1 cellular context compared by ENCODE assay signal in the genomic region with DNA sequence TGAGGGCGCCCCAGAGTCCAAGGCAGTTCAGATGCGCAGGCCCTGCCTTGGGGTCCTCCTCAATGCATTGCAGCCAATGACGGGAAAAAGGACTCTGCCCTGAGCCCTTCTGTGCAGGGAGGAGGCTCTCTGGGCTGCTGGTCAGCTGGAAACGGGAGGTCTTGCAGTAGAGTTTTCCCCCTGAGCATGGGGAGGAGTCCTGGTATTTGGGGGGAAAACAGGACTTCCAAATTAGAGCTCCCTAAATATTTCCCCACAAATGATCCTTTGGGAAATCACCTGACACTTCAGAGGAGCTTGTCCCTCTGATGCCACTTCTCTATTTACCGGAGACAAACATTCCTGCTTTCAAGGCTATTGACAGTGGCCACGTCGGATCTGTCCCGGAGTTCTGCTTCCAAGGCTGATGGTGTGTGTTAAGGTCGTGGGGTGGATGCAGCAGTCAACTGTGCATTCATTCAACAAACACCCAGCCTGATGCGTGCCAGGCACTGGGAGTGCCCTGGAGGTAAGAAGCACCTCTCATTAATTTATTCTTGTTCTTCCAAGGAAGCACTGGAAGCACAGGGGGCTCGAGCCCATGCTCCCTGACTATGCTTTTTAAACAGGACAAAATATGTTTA.
TF ChIP-seq lines count a peak whose summit lies in the region.

No MANE protein-coding gene starts in this region.

TF ChIP-seq in HepG2, 621 proteins besides CTCF, POLR2A, EP300 and RAD21 (continued from another document and continues in another):
- TF ChIP-seq, protein P1, sequence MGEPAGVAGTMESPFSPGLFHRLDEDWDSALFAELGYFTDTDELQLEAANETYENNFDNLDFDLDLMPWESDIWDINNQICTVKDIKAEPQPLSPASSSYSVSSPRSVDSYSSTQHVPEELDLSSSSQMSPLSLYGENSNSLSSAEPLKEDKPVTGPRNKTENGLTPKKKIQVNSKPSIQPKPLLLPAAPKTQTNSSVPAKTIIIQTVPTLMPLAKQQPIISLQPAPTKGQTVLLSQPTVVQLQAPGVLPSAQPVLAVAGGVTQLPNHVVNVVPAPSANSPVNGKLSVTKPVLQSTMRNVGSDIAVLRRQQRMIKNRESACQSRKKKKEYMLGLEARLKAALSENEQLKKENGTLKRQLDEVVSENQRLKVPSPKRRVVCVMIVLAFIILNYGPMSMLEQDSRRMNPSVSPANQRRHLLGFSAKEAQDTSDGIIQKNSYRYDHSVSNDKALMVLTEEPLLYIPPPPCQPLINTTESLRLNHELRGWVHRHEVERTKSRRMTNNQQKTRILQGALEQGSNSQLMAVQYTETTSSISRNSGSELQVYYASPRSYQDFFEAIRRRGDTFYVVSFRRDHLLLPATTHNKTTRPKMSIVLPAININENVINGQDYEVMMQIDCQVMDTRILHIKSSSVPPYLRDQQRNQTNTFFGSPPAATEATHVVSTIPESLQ (CRISPR knock-in tag; conservative IDR thresholded peaks at IDR 0.05) = 0 out of 2 replicates have a peak, but pooled peaks have one; percentile 55
- TF ChIP-seq TAF15 (IDR thresholded peaks at IDR 0.05; ENCODE audit: low read depth, low read length, poor library complexity, severe bottlenecking) = no peak
- TF ChIP-seq POLR2AphosphoS2 (IDR thresholded peaks at IDR 0.05; ENCODE audit: low read depth, low read length) = no peak
- TF ChIP-seq ZNF292 (CRISPR knock-in tag; IDR thresholded peaks at IDR 0.05; ENCODE audit: borderline replicate concordance, low read depth) = peak; percentile 83; the same call in 1 of the 2 replicates
- TF ChIP-seq, protein P2, sequence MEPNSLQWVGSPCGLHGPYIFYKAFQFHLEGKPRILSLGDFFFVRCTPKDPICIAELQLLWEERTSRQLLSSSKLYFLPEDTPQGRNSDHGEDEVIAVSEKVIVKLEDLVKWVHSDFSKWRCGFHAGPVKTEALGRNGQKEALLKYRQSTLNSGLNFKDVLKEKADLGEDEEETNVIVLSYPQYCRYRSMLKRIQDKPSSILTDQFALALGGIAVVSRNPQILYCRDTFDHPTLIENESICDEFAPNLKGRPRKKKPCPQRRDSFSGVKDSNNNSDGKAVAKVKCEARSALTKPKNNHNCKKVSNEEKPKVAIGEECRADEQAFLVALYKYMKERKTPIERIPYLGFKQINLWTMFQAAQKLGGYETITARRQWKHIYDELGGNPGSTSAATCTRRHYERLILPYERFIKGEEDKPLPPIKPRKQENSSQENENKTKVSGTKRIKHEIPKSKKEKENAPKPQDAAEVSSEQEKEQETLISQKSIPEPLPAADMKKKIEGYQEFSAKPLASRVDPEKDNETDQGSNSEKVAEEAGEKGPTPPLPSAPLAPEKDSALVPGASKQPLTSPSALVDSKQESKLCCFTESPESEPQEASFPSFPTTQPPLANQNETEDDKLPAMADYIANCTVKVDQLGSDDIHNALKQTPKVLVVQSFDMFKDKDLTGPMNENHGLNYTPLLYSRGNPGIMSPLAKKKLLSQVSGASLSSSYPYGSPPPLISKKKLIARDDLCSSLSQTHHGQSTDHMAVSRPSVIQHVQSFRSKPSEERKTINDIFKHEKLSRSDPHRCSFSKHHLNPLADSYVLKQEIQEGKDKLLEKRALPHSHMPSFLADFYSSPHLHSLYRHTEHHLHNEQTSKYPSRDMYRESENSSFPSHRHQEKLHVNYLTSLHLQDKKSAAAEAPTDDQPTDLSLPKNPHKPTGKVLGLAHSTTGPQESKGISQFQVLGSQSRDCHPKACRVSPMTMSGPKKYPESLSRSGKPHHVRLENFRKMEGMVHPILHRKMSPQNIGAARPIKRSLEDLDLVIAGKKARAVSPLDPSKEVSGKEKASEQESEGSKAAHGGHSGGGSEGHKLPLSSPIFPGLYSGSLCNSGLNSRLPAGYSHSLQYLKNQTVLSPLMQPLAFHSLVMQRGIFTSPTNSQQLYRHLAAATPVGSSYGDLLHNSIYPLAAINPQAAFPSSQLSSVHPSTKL (CRISPR knock-in tag; IDR thresholded peaks at IDR 0.05) = peak; percentile 99
- TF ChIP-seq HMG20B (CRISPR knock-in tag; conservative IDR thresholded peaks at IDR 0.05) = peak; percentile 94; the same call in 1 of the 2 replicates
- TF ChIP-seq, protein P3, sequence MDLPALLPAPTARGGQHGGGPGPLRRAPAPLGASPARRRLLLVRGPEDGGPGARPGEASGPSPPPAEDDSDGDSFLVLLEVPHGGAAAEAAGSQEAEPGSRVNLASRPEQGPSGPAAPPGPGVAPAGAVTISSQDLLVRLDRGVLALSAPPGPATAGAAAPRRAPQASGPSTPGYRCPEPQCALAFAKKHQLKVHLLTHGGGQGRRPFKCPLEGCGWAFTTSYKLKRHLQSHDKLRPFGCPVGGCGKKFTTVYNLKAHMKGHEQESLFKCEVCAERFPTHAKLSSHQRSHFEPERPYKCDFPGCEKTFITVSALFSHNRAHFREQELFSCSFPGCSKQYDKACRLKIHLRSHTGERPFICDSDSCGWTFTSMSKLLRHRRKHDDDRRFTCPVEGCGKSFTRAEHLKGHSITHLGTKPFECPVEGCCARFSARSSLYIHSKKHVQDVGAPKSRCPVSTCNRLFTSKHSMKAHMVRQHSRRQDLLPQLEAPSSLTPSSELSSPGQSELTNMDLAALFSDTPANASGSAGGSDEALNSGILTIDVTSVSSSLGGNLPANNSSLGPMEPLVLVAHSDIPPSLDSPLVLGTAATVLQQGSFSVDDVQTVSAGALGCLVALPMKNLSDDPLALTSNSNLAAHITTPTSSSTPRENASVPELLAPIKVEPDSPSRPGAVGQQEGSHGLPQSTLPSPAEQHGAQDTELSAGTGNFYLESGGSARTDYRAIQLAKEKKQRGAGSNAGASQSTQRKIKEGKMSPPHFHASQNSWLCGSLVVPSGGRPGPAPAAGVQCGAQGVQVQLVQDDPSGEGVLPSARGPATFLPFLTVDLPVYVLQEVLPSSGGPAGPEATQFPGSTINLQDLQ (CRISPR knock-in tag; IDR thresholded peaks at IDR 0.05) = no peak
- TF ChIP-seq SPEN (CRISPR knock-in tag; IDR thresholded peaks at IDR 0.05; ENCODE audit: low read depth) = peak; percentile 71; the same call in 1 of the 2 replicates
- TF ChIP-seq, protein P4, sequence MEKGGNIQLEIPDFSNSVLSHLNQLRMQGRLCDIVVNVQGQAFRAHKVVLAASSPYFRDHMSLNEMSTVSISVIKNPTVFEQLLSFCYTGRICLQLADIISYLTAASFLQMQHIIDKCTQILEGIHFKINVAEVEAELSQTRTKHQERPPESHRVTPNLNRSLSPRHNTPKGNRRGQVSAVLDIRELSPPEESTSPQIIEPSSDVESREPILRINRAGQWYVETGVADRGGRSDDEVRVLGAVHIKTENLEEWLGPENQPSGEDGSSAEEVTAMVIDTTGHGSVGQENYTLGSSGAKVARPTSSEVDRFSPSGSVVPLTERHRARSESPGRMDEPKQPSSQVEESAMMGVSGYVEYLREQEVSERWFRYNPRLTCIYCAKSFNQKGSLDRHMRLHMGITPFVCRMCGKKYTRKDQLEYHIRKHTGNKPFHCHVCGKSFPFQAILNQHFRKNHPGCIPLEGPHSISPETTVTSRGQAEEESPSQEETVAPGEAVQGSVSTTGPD (CRISPR knock-in tag; IDR thresholded peaks at IDR 0.05) = no peak
- no peak for TF ChIP-seq SCMH1 (CRISPR knock-in tag; IDR thresholded peaks at IDR 0.05; ENCODE audit: borderline replicate concordance)
- TF ChIP-seq, protein P5, sequence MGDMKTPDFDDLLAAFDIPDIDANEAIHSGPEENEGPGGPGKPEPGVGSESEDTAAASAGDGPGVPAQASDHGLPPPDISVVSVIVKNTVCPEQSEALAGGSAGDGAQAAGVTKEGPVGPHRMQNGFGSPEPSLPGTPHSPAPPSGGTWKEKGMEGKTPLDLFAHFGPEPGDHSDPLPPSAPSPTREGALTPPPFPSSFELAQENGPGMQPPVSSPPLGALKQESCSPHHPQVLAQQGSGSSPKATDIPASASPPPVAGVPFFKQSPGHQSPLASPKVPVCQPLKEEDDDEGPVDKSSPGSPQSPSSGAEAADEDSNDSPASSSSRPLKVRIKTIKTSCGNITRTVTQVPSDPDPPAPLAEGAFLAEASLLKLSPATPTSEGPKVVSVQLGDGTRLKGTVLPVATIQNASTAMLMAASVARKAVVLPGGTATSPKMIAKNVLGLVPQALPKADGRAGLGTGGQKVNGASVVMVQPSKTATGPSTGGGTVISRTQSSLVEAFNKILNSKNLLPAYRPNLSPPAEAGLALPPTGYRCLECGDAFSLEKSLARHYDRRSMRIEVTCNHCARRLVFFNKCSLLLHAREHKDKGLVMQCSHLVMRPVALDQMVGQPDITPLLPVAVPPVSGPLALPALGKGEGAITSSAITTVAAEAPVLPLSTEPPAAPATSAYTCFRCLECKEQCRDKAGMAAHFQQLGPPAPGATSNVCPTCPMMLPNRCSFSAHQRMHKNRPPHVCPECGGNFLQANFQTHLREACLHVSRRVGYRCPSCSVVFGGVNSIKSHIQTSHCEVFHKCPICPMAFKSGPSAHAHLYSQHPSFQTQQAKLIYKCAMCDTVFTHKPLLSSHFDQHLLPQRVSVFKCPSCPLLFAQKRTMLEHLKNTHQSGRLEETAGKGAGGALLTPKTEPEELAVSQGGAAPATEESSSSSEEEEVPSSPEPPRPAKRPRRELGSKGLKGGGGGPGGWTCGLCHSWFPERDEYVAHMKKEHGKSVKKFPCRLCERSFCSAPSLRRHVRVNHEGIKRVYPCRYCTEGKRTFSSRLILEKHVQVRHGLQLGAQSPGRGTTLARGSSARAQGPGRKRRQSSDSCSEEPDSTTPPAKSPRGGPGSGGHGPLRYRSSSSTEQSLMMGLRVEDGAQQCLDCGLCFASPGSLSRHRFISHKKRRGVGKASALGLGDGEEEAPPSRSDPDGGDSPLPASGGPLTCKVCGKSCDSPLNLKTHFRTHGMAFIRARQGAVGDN (CRISPR knock-in tag; IDR thresholded peaks at IDR 0.05) = peak; percentile 78
- peak; percentile 83 for TF ChIP-seq TBL1XR1 (IDR thresholded peaks at IDR 0.05; ENCODE audit: borderline replicate concordance, low read length, partially characterized antibody)
- TF ChIP-seq, protein P6, sequence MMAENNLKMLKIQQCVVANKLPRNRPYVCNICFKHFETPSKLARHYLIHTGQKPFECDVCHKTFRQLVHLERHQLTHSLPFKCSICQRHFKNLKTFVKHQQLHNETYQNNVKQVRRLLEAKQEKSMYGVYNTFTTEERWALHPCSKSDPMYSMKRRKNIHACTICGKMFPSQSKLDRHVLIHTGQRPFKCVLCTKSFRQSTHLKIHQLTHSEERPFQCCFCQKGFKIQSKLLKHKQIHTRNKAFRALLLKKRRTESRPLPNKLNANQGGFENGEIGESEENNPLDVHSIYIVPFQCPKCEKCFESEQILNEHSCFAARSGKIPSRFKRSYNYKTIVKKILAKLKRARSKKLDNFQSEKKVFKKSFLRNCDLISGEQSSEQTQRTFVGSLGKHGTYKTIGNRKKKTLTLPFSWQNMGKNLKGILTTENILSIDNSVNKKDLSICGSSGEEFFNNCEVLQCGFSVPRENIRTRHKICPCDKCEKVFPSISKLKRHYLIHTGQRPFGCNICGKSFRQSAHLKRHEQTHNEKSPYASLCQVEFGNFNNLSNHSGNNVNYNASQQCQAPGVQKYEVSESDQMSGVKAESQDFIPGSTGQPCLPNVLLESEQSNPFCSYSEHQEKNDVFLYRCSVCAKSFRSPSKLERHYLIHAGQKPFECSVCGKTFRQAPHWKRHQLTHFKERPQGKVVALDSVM (CRISPR knock-in tag; IDR thresholded peaks at IDR 0.05) = peak; percentile 54
- peak; percentile 92 for TF ChIP-seq BCL6 (CRISPR knock-in tag; IDR thresholded peaks at IDR 0.05)
- TF ChIP-seq, protein P7, sequence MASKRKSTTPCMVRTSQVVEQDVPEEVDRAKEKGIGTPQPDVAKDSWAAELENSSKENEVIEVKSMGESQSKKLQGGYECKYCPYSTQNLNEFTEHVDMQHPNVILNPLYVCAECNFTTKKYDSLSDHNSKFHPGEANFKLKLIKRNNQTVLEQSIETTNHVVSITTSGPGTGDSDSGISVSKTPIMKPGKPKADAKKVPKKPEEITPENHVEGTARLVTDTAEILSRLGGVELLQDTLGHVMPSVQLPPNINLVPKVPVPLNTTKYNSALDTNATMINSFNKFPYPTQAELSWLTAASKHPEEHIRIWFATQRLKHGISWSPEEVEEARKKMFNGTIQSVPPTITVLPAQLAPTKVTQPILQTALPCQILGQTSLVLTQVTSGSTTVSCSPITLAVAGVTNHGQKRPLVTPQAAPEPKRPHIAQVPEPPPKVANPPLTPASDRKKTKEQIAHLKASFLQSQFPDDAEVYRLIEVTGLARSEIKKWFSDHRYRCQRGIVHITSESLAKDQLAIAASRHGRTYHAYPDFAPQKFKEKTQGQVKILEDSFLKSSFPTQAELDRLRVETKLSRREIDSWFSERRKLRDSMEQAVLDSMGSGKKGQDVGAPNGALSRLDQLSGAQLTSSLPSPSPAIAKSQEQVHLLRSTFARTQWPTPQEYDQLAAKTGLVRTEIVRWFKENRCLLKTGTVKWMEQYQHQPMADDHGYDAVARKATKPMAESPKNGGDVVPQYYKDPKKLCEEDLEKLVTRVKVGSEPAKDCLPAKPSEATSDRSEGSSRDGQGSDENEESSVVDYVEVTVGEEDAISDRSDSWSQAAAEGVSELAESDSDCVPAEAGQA (IDR thresholded peaks at IDR 0.05; ENCODE audit: low read depth) = 0 out of 2 replicates have a peak, but pooled peaks have one; percentile 59
- TF ChIP-seq, protein P7 (CRISPR knock-in tag; IDR thresholded peaks at IDR 0.05; ENCODE audit: borderline replicate concordance) = no peak; the same call in 1 of the 2 replicates
- no peak for TF ChIP-seq ZNF841 (CRISPR knock-in tag; IDR thresholded peaks at IDR 0.05; ENCODE audit: borderline replicate concordance)
- no peak for TF ChIP-seq PAX8 (CRISPR knock-in tag; IDR thresholded peaks at IDR 0.05; ENCODE audit: borderline replicate concordance)
- TF ChIP-seq ZNF263 (CRISPR knock-in tag; IDR thresholded peaks at IDR 0.05) = peak; percentile 96
- TF ChIP-seq, protein P8, sequence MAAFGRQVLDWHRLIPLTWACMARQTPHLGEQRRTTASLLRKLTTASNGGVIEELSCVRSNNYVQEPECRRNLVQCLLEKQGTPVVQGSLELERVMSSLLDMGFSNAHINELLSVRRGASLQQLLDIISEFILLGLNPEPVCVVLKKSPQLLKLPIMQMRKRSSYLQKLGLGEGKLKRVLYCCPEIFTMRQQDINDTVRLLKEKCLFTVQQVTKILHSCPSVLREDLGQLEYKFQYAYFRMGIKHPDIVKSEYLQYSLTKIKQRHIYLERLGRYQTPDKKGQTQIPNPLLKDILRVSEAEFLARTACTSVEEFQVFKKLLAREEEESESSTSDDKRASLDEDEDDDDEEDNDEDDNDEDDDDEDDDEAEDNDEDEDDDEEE (CRISPR knock-in tag; IDR thresholded peaks at IDR 0.05) = no peak
- TF ChIP-seq ZNF678 (CRISPR knock-in tag; IDR thresholded peaks at IDR 0.05) = no peak
